In genomic region chr12:66829660-66830325, GRCh38 we compare ENCODE assay signal across 1 cellular context.
TF ChIP-seq lines count a peak whose summit lies in the region.

No MANE protein-coding gene starts in this region.

TF ChIP-seq in WTC11, 78 proteins besides CTCF, POLR2A, EP300 and RAD21 (continued from another document):
- no peak for TF ChIP-seq PREB (CRISPR knock-in tag; IDR thresholded peaks at IDR 0.05; ENCODE audit: borderline replicate concordance)
